Comparison of ENCODE assay signal across 13 cellular contexts in genomic region chr6:150273457-150274309, GRCh38.
DNase-seq lines count a peak whose midpoint lies in the region; ATAC-seq and TF ChIP-seq lines count a peak whose summit lies in the region.
"Had no signal": no experiment of that assay in that cellular context is flagged by ENCODE, and none has a peak within 500 bp of the region (broad histone marks: within the 10 kb centered on the region; RNA-seq: fewer than 3 reads in every experiment).

No MANE protein-coding gene starts in this region.

- H3K27ac ChIP-seq in RWPE2 (ENCODE audit: poor library complexity, severe bottlenecking) = peak overlapping the region; percentile 99
- H3K27ac ChIP-seq: GM23248, SJSA1 had no signal

- DNase-seq in RWPE2 (ENCODE audit: low spot score) = no peak
- no peak for DNase-seq in natural killer cell treated with Interleukin-12 subunit alpha and Interleukin-12 subunit beta and Interleukin-15 and Interleukin-18, amount 100 ng/mL, for 72 hours (ENCODE audit: low spot score)
- no peak for DNase-seq in foreskin melanocyte
- DNase-seq in pons (ENCODE audit: low spot score) = no peak
- no peak for DNase-seq in endothelial cell (ENCODE audit: low spot score)
- no peak for DNase-seq in activated CD4-positive, alpha-beta T cell treated with anti-CD3 and anti-CD28 coated beads for 48 hours
- DNase-seq: midbrain had no signal

- H3K4me1 Mint-ChIP-seq in natural killer cell treated with Interleukin-12 subunit alpha and Interleukin-12 subunit beta and Interleukin-15 and Interleukin-18, amount 100 ng/mL, for 72 hours (ENCODE audit: low read depth in 2 of 2) = peaks cover 7 to 11% of the 10 kb centered on the region in 2 donors
- H3K4me1 Mint-ChIP-seq in endothelial cell (ENCODE audit: unreplicated experiment) = peaks cover 8% of the 10 kb centered on the region
- H3K4me1 Mint-ChIP-seq: activated T-helper 17 cell treated with anti-CD3 and anti-CD28 coated beads, Interleukin-2, amount 50 U/mL, for 72 hours had no signal

- H3K4me3 Mint-ChIP-seq in natural killer cell treated with Interleukin-12 subunit alpha and Interleukin-12 subunit beta and Interleukin-15 and Interleukin-18, amount 100 ng/mL, for 72 hours = no peak overlapping the region
- H3K4me3 Mint-ChIP-seq in endothelial cell (ENCODE audit: unreplicated experiment) = no peak overlapping the region
- H3K4me3 Mint-ChIP-seq: activated T-helper 17 cell treated with anti-CD3 and anti-CD28 coated beads, Interleukin-2, amount 50 U/mL, for 72 hours had no signal

- TF ChIP-seq CTCF in RWPE2 (IDR thresholded peaks at IDR 0.05; ENCODE audit: poor library complexity, severe bottlenecking) = no peak
- no peak for TF ChIP-seq CTCF in endothelial cell (IDR thresholded peaks at IDR 0.05; ENCODE audit: unreplicated experiment)

- H3K4me1 ChIP-seq in RWPE2 (ENCODE audit: insufficient read depth, poor library complexity, severe bottlenecking) = peaks cover 45% of the 10 kb centered on the region
- H3K4me1 ChIP-seq: SJSA1 had no signal

- no peaks in the 10 kb centered on the region for H3K36me3 Mint-ChIP-seq in natural killer cell treated with Interleukin-12 subunit alpha and Interleukin-12 subunit beta and Interleukin-15 and Interleukin-18, amount 100 ng/mL, for 72 hours
- H3K36me3 Mint-ChIP-seq in endothelial cell (ENCODE audit: low read depth, unreplicated experiment) = no peaks in the 10 kb centered on the region

- no peak overlapping the region for H3K27ac Mint-ChIP-seq in natural killer cell treated with Interleukin-12 subunit alpha and Interleukin-12 subunit beta and Interleukin-15 and Interleukin-18, amount 100 ng/mL, for 72 hours
- no peak overlapping the region for H3K27ac Mint-ChIP-seq in endothelial cell (ENCODE audit: unreplicated experiment)
- H3K27ac Mint-ChIP-seq: activated T-helper 17 cell treated with anti-CD3 and anti-CD28 coated beads, Interleukin-2, amount 50 U/mL, for 72 hours; progenitor cell of endocrine pancreas had no signal

- H3K27me3 Mint-ChIP-seq in natural killer cell treated with Interleukin-12 subunit alpha and Interleukin-12 subunit beta and Interleukin-15 and Interleukin-18, amount 100 ng/mL, for 72 hours = peaks cover 26 to 43% of the 10 kb centered on the region in 2 donors
- no peaks in the 10 kb centered on the region for H3K27me3 Mint-ChIP-seq in endothelial cell (ENCODE audit: unreplicated experiment)

- no peaks in the 10 kb centered on the region for H3K9me3 ChIP-seq in RWPE2 (ENCODE audit: severe bottlenecking)
- H3K9me3 ChIP-seq: SJSA1 had no signal

- H3K36me3 ChIP-seq in RWPE2 (ENCODE audit: low read depth) = no peaks in the 10 kb centered on the region
- H3K36me3 ChIP-seq: SJSA1 had no signal

- no peaks in the 10 kb centered on the region for H3K9me3 Mint-ChIP-seq in natural killer cell treated with Interleukin-12 subunit alpha and Interleukin-12 subunit beta and Interleukin-15 and Interleukin-18, amount 100 ng/mL, for 72 hours
- H3K9me3 Mint-ChIP-seq in endothelial cell (ENCODE audit: unreplicated experiment) = no peaks in the 10 kb centered on the region
- H3K9me3 Mint-ChIP-seq: activated T-helper 17 cell treated with anti-CD3 and anti-CD28 coated beads, Interleukin-2, amount 50 U/mL, for 72 hours had no signal

- no peaks in the 10 kb centered on the region for H3K27me3 ChIP-seq in RWPE2 (ENCODE audit: insufficient read depth, poor library complexity, severe bottlenecking)
- H3K27me3 ChIP-seq: SJSA1 had no signal

- H3K4me3 ChIP-seq in RWPE2 (ENCODE audit: severe bottlenecking) = no peak overlapping the region
- H3K4me3 ChIP-seq: GM23248, SJSA1 had no signal

- ATAC-seq in GM18502 (IDR thresholded peaks at IDR 0.05; ENCODE audit: poor library complexity, unreplicated experiment) = peak; percentile 44
- peak; percentile 50 for ATAC-seq in HG02623 (IDR thresholded peaks at IDR 0.05; ENCODE audit: unreplicated experiment)
- no peak for ATAC-seq in RWPE2 (ENCODE audit: low read depth)
- peak; percentile 72 to 87 for ATAC-seq in natural killer cell treated with Interleukin-12 subunit alpha and Interleukin-12 subunit beta and Interleukin-15 and Interleukin-18, amount 100 ng/mL, for 72 hours
- ATAC-seq: activated T-helper 17 cell treated with anti-CD3 and anti-CD28 coated beads, Interleukin-2, amount 50 U/mL, for 72 hours had no signal
